8 cellular contexts compared by ENCODE assay signal in genomic region chr5:53480474-53481353, GRCh38. TPM values are rescaled to one million over a fixed set of nuclear protein-coding genes. Genes with fewer than 3 reads are reported as not detected.
DNase-seq lines count a peak whose midpoint lies in the region; ATAC-seq and TF ChIP-seq lines count a peak whose summit lies in the region.

FST (plus strand) TSS chr5:53480629; CDS start chr5:53480792, 163 bp downstream.

- H3K36me3 Mint-ChIP-seq in activated naive CD4-positive, alpha-beta T cell treated with anti-CD3 and anti-CD28 coated beads, Interleukin-2, amount 50 U/mL, for 24 hours = peaks cover 3% of the 10 kb centered on the region
- H3K36me3 Mint-ChIP-seq in T-helper 17 cell (ENCODE audit: low read depth) (peaks cover 12% of the 10 kb centered on the region), naive B cell (peaks cover 0 to 16% of the 10 kb centered on the region in 2 donors)

- H3K4me3 ChIP-seq in epithelial cell of proximal tubule (ENCODE audit: low read depth, low read length) = peak within 1 kb of the TSS; percentile 61

- peak within 1 kb of the TSS; percentile 9 for H3K27ac Mint-ChIP-seq in activated naive CD4-positive, alpha-beta T cell treated with anti-CD3 and anti-CD28 coated beads, Interleukin-2, amount 50 U/mL, for 24 hours
- H3K27ac Mint-ChIP-seq in T-helper 17 cell (peak within 1 kb of the TSS; percentile 54), naive B cell (peak within 1 kb of the TSS; percentile 47 to 90 (median 71))

- H3K4me3 Mint-ChIP-seq in activated naive CD4-positive, alpha-beta T cell treated with anti-CD3 and anti-CD28 coated beads, Interleukin-2, amount 50 U/mL, for 24 hours = peak within 1 kb of the TSS; percentile 95
- H3K4me3 Mint-ChIP-seq in T-helper 17 cell (peak within 1 kb of the TSS; percentile 98), naive B cell (peak within 1 kb of the TSS; percentile 82 to 97 (median 95))

- H3K27me3 Mint-ChIP-seq in activated naive CD4-positive, alpha-beta T cell treated with anti-CD3 and anti-CD28 coated beads, Interleukin-2, amount 50 U/mL, for 24 hours = peaks cover 42% of the 10 kb centered on the region
- peaks cover 69% of the 10 kb centered on the region for H3K27me3 Mint-ChIP-seq in T-helper 17 cell
- peaks cover 41 to 70% (median 69%) of the 10 kb centered on the region in 3 donors for H3K27me3 Mint-ChIP-seq in naive B cell

- peaks cover 40% of the 10 kb centered on the region for H3K4me1 Mint-ChIP-seq in activated naive CD4-positive, alpha-beta T cell treated with anti-CD3 and anti-CD28 coated beads, Interleukin-2, amount 50 U/mL, for 24 hours
- H3K4me1 Mint-ChIP-seq in T-helper 17 cell (peaks cover 29% of the 10 kb centered on the region), naive B cell (peaks cover 33 to 40% (median 38%) of the 10 kb centered on the region in 3 donors)

- DNase-seq in activated naive CD4-positive, alpha-beta T cell treated with anti-CD3 and anti-CD28 coated beads, Interleukin-2, amount 50 U/mL, for 16 hours = no peak
- no peak for DNase-seq in T-helper 17 cell
- DNase-seq in epithelial cell of proximal tubule (ENCODE audit: low read depth) = no peak
- peak; percentile 6 for DNase-seq in naive B cell
- no peak for DNase-seq in cortex of kidney (lab: John Stamatoyannopoulos, UW)

- ATAC-seq in T-helper 17 cell = no peak
- ATAC-seq in naive B cell (ENCODE audit: low read depth in 2 of 2) = no peak
- no peak for ATAC-seq in HG03565 (IDR thresholded peaks at IDR 0.05; ENCODE audit: unreplicated experiment)
- no peak for ATAC-seq in HG03097 (IDR thresholded peaks at IDR 0.05; ENCODE audit: low FRiP score, unreplicated experiment)

- no peaks in the 10 kb centered on the region for H3K9me3 ChIP-seq in T-helper 17 cell (ENCODE audit: control insufficient read depth, low read length, poor library complexity, severe bottlenecking)

- H3K9me3 Mint-ChIP-seq in activated naive CD4-positive, alpha-beta T cell treated with anti-CD3 and anti-CD28 coated beads, Interleukin-2, amount 50 U/mL, for 24 hours = no peaks in the 10 kb centered on the region
- H3K9me3 Mint-ChIP-seq in naive B cell = peaks cover 0 to 4% (median 0%) of the 10 kb centered on the region in 7 donors

- no peak for TF ChIP-seq CTCF in epithelial cell of proximal tubule (conservative IDR thresholded peaks at IDR 0.05; ENCODE audit: low read depth, low read length)

RNA-seq across cellular contexts. Expression of gene FST, which starts in this region (rescaled TPM):
- under 1 TPM in 1 of 2 donors, not detected in 1; 0.73 TPM for total RNA-seq in T-helper 17 cell
- 0.14 and 0.40 TPM in 2 replicates for total RNA-seq in epithelial cell of proximal tubule
- not detected for polyA plus RNA-seq in naive B cell (ENCODE audit: low read depth in 6 of 6)

Comparison
In these comparisons a context has a peak if more than half of its experiments do, and no peak if none do; other contexts are left out.
1. Peak in DNase-seq in naive B cell; RNA of the gene not detected or under 1 TPM.
2. H3K27ac Mint-ChIP-seq: peak in every context shown above with its lines; median percentile 71 in naive B cell; 54 in T-helper 17 cell; 9 in activated naive CD4-positive, alpha-beta T cell treated with anti-CD3 and anti-CD28 coated beads, Interleukin-2, amount 50 U/mL, for 24 hours.